ENCODE assay signal across 10 cellular contexts in genomic region chr19:676007-676342, GRCh38. TPM values are rescaled to one million over a fixed set of nuclear protein-coding genes. Genes with fewer than 3 reads are reported as not detected.
DNase-seq lines count a peak whose midpoint lies in the region; ATAC-seq and TF ChIP-seq lines count a peak whose summit lies in the region.
"Had no signal": no experiment of that assay in that cellular context is flagged by ENCODE, and none has a peak within 500 bp of the region (broad histone marks: within the 10 kb centered on the region; RNA-seq: fewer than 3 reads in every experiment).

No MANE protein-coding gene starts in this region.

- H3K9ac ChIP-seq in SK-N-SH: peak overlapping the region; percentile 92; the same call in 1 of the 2 replicates

- H4K20me1 ChIP-seq in SK-N-SH (ENCODE audit: insufficient read depth): no peaks in the 10 kb centered on the region

- H3K4me1 ChIP-seq in SK-N-SH (ENCODE audit: control insufficient read depth in 1 of 2, insufficient read depth in 2 of 2, low read depth in 1 of 2, low read length in 1 of 2) (peaks cover 8 to 29% of the 10 kb centered on the region in 2 experiments; a peak in 3 of 4 replicates), uterus (peaks cover 0 to 14% of the 10 kb centered on the region in 2 donors)

- CTCF ChIA-PET in SK-N-SH (lab: Yijun Ruan, JAX): interaction anchor here (1.0 to 6.0 kb wide), 13 partner anchors 9 to 182 kb away, joined by 3 to 33 read pairs (median 4); partner anchors contain the start of gene RNF126
- CTCF ChIA-PET in activated CD8-positive, alpha-beta T cell treated with anti-CD3 and anti-CD28 coated beads, Interleukin-2, amount 10 ng/mL, durations not matched to agents 7 days and 5 days (lab: Charles Lee): no interaction called here

- H2AFZ ChIP-seq in SK-N-SH (ENCODE audit: low read depth): no peak overlapping the region

- TF ChIP-seq EP300 in SK-N-SH (IDR thresholded peaks at IDR 0.05; ENCODE audit: borderline replicate concordance in 1 of 2, low read depth in 1 of 2, low read length in 1 of 2): no peak

- H3K79me2 ChIP-seq in SK-N-SH (ENCODE audit: insufficient read depth): peaks cover 26% of the 10 kb centered on the region

- H3K27me3 ChIP-seq in SK-N-SH (ENCODE audit: insufficient read depth) (no peaks in the 10 kb centered on the region), uterus (no peaks in the 10 kb centered on the region)

- DNase-seq in SK-N-SH: no peak
- DNase-seq in coronary artery (ENCODE audit: low spot score): no peak
- DNase-seq in uterus: no peak
- no peak for DNase-seq in A172 (ENCODE audit: low spot score)
- no peak for DNase-seq in activated CD8-positive, alpha-beta T cell treated with anti-CD3 and anti-CD28 coated beads, Interleukin-2, amount 10 ng/mL, durations not matched to agents 7 days and 5 days
- no peak for DNase-seq in NCI-H524 treated with DMSO at 0.1 percent for 48 hours (lab: John Stamatoyannopoulos, UW)
- DNase-seq: KBM-7, T-cell had no signal

- peak overlapping the region in 1 of 3 experiments; percentile 91 for H3K27ac Mint-ChIP-seq in nephron
- H3K27ac Mint-ChIP-seq in activated CD8-positive, alpha-beta T cell treated with anti-CD3 and anti-CD28 coated beads, Interleukin-2, amount 10 ng/mL, durations not matched to agents 7 days and 5 days: no peak overlapping the region

- H3K4me1 Mint-ChIP-seq in nephron: peaks cover 8% of the 10 kb centered on the region
- H3K4me1 Mint-ChIP-seq in activated CD8-positive, alpha-beta T cell treated with anti-CD3 and anti-CD28 coated beads, Interleukin-2, amount 10 ng/mL, durations not matched to agents 7 days and 5 days (ENCODE audit: low read depth): peaks cover 6% of the 10 kb centered on the region

- H3K4me3 ChIP-seq in SK-N-SH (ENCODE audit: low read depth in 2 of 2, low read length in 1 of 2): peak overlapping the region; percentile 9 to 54; a peak in 3 of 4 replicates
- peak overlapping the region; percentile 86 for H3K4me3 ChIP-seq in coronary artery
- peak overlapping the region; percentile 42 to 63 for H3K4me3 ChIP-seq in uterus

- no peaks in the 10 kb centered on the region for H3K9me2 ChIP-seq in SK-N-SH

- WGBS in SK-N-SH (ENCODE audit: low lambda C conversion rate): 13% methylated on average over 18 of the region's 32 CpGs

- H3K36me3 ChIP-seq in SK-N-SH (replicated peaks in 1 of 2; ENCODE audit: control insufficient read depth in 1 of 2, insufficient read depth in 2 of 2, low read length in 1 of 2): peaks cover 0 to 3% of the 10 kb centered on the region in 2 experiments
- H3K36me3 ChIP-seq in uterus: no peaks in the 10 kb centered on the region

- H3K9me3 ChIP-seq in SK-N-SH: no peaks in the 10 kb centered on the region
- H3K9me3 ChIP-seq in uterus: no peaks in the 10 kb centered on the region

- H3K4me3 Mint-ChIP-seq in nephron: peak overlapping the region; percentile 53 to 75 (median 65)
- no peak overlapping the region for H3K4me3 Mint-ChIP-seq in activated CD8-positive, alpha-beta T cell treated with anti-CD3 and anti-CD28 coated beads, Interleukin-2, amount 10 ng/mL, durations not matched to agents 7 days and 5 days

- POLR2A ChIA-PET in SK-N-SH (lab: Yijun Ruan, JAX): interaction anchor here (0.6 to 1.3 kb wide), 2 partner anchors 32 to 990 kb away, joined by 3 read pairs; no protein-coding TSS in a partner anchor
- POLR2A ChIA-PET in activated CD8-positive, alpha-beta T cell treated with anti-CD3 and anti-CD28 coated beads, Interleukin-2, amount 10 ng/mL, durations not matched to agents 7 days and 5 days (lab: Charles Lee): no interaction called here

- H3K36me3 Mint-ChIP-seq in nephron (ENCODE audit: low read depth): no peaks in the 10 kb centered on the region
- no peaks in the 10 kb centered on the region for H3K36me3 Mint-ChIP-seq in activated CD8-positive, alpha-beta T cell treated with anti-CD3 and anti-CD28 coated beads, Interleukin-2, amount 10 ng/mL, durations not matched to agents 7 days and 5 days (ENCODE audit: low read depth)
- H3K36me3 Mint-ChIP-seq: T-cell had no signal

- no peak for ATAC-seq in SK-N-SH treated with all-trans-retinoic acid at 6 μM for 48 hours
- no peak for ATAC-seq in activated CD8-positive, alpha-beta T cell treated with anti-CD3 and anti-CD28 coated beads, Interleukin-2, amount 10 ng/mL, durations not matched to agents 7 days and 5 days
- ATAC-seq: T-cell had no signal

- no peaks in the 10 kb centered on the region for H3K9me3 Mint-ChIP-seq in nephron
- H3K9me3 Mint-ChIP-seq in activated CD8-positive, alpha-beta T cell treated with anti-CD3 and anti-CD28 coated beads, Interleukin-2, amount 10 ng/mL, durations not matched to agents 7 days and 5 days (ENCODE audit: insufficient read depth): no peaks in the 10 kb centered on the region
- H3K9me3 Mint-ChIP-seq: T-cell had no signal

- H3K4me2 ChIP-seq in SK-N-SH: peak overlapping the region; percentile 89; the same call in 1 of the 2 replicates

- TF ChIP-seq RAD21 in SK-N-SH (IDR thresholded peaks at IDR 0.05; ENCODE audit: low read length): no peak

- intact Hi-C loops in uterus (cut with DNase I; ENCODE audit: low total_unique reads): no loop called here

- H3K27me3 Mint-ChIP-seq in nephron (ENCODE audit: low read depth): no peaks in the 10 kb centered on the region
- peaks cover 17% of the 10 kb centered on the region for H3K27me3 Mint-ChIP-seq in activated CD8-positive, alpha-beta T cell treated with anti-CD3 and anti-CD28 coated beads, Interleukin-2, amount 10 ng/mL, durations not matched to agents 7 days and 5 days (ENCODE audit: low read depth)

- TF ChIP-seq CTCF in SK-N-SH (IDR thresholded peaks at IDR 0.05): no peak
- no peak for TF ChIP-seq CTCF in coronary artery (IDR thresholded peaks at IDR 0.05)
- TF ChIP-seq CTCF in nephron (IDR thresholded peaks at IDR 0.05; ENCODE audit: unreplicated experiment in 3 of 3): no peak
- TF ChIP-seq CTCF in uterus (IDR thresholded peaks at IDR 0.05): no peak

- H3K27ac ChIP-seq in SK-N-SH (ENCODE audit: low read depth in 2 of 2, low read length in 1 of 2): no peak overlapping the region
- peak overlapping the region; percentile 93 to 94 for H3K27ac ChIP-seq in coronary artery
- peak overlapping the region; percentile 77 to 90 for H3K27ac ChIP-seq in uterus

- TF ChIP-seq POLR2A in uterus (IDR thresholded peaks at IDR 0.05): no peak

- peaks cover 10% of the 10 kb centered on the region for H3F3A ChIP-seq in SK-N-SH (replicated peaks; ENCODE audit: insufficient read depth)

TF ChIP-seq in SK-N-SH treated with all-trans-retinoic acid at 6 μM for 48 hours, 23 proteins besides CTCF, POLR2A, EP300 and RAD21 (continues in another document):
- TF ChIP-seq ESRRG (CRISPR knock-in tag; IDR thresholded peaks at IDR 0.05) (no peak), ZFP3 (CRISPR knock-in tag; IDR thresholded peaks at IDR 0.05) (no peak), ARNTL (CRISPR knock-in tag; IDR thresholded peaks at IDR 0.05; ENCODE audit: borderline replicate concordance, low read depth) (no peak), BACH2 (CRISPR knock-in tag; IDR thresholded peaks at IDR 0.05; ENCODE audit: borderline replicate concordance) (no peak), ZNF70 (CRISPR knock-in tag; IDR thresholded peaks at IDR 0.05) (no peak), ZNF8 (CRISPR knock-in tag; IDR thresholded peaks at IDR 0.05) (no peak), ZC3H10 (CRISPR knock-in tag; IDR thresholded peaks at IDR 0.05) (no peak), CSDC2 (CRISPR knock-in tag; IDR thresholded peaks at IDR 0.05) (no peak)

RNA-seq across cellular contexts. Expression of gene FSTL3, which starts 0.2 kb away (rescaled TPM):
- polyA plus RNA-seq in SK-N-SH (2012; rRNA removed): 64.4 and 73.0 TPM in 2 replicates
- 33.6 and 47.9 TPM in 2 replicates for polyA plus RNA-seq in SK-N-SH (2012; cell fraction: cytosol; rRNA removed)
- polyA plus RNA-seq in SK-N-SH (2012; cell fraction: nucleus; rRNA removed): 259 and 359 TPM in 2 replicates
- total RNA-seq in uterus: 10 to 100 TPM; 25.3 to 71.7 (median 37.3) TPM
- 267 and 269 TPM in 2 replicates for total RNA-seq in A172 (2014; rRNA removed; shearing (Covaris generic))
- 1 to 10 TPM; 2.2 to 3.0 TPM for total RNA-seq in activated CD8-positive, alpha-beta T cell treated with anti-CD3 and anti-CD28 coated beads, Interleukin-2, amount 10 ng/mL, durations not matched to agents 7 days and 5 days

RNA-seq across cellular contexts. Expression of gene RNF126, which starts 13.0 kb away (rescaled TPM):
- polyA plus RNA-seq in SK-N-SH (2012; rRNA removed): 9.0 and 12.9 TPM in 2 replicates
- polyA plus RNA-seq in SK-N-SH (2012; cell fraction: cytosol; rRNA removed): 11.9 and 17.2 TPM in 2 replicates
- polyA plus RNA-seq in SK-N-SH (2012; cell fraction: nucleus; rRNA removed): 43.5 and 64.4 TPM in 2 replicates
- total RNA-seq in uterus: 10 to 100 TPM in 3 of 4 donors, 1 to 10 TPM in 1; 9.5 to 44.3 (median 18.2) TPM
- total RNA-seq in A172 (2014; rRNA removed; shearing (Covaris generic)): 40.9 and 62.4 TPM in 2 replicates
- total RNA-seq in activated CD8-positive, alpha-beta T cell treated with anti-CD3 and anti-CD28 coated beads, Interleukin-2, amount 10 ng/mL, durations not matched to agents 7 days and 5 days: 10 to 100 TPM; 71.3 to 78.4 TPM

RNA-seq across cellular contexts. Expression of gene PRSS57, which starts 19.3 kb away (rescaled TPM):
- polyA plus RNA-seq in SK-N-SH (2012; rRNA removed): not detected in 2 replicates
- not detected in 2 replicates for polyA plus RNA-seq in SK-N-SH (2012; cell fraction: cytosol; rRNA removed)
- polyA plus RNA-seq in SK-N-SH (2012; cell fraction: nucleus; rRNA removed): 0.05 and 0.14 TPM in 2 replicates
- total RNA-seq in uterus: not detected
- not detected in 2 replicates for total RNA-seq in A172 (2014; rRNA removed; shearing (Covaris generic))
- total RNA-seq in activated CD8-positive, alpha-beta T cell treated with anti-CD3 and anti-CD28 coated beads, Interleukin-2, amount 10 ng/mL, durations not matched to agents 7 days and 5 days: not detected

RNA-seq across cellular contexts. Expression of gene PALM, which starts 32.8 kb away (rescaled TPM):
- polyA plus RNA-seq in SK-N-SH (2012; rRNA removed): 6.2 and 15.6 TPM in 2 replicates
- 7.7 and 9.4 TPM in 2 replicates for polyA plus RNA-seq in SK-N-SH (2012; cell fraction: cytosol; rRNA removed)
- 14.9 and 18.0 TPM in 2 replicates for polyA plus RNA-seq in SK-N-SH (2012; cell fraction: nucleus; rRNA removed)
- 10 to 100 TPM; 12.6 to 91.0 (median 42.2) TPM for total RNA-seq in uterus
- total RNA-seq in A172 (2014; rRNA removed; shearing (Covaris generic)): 42.9 and 47.9 TPM in 2 replicates
- total RNA-seq in activated CD8-positive, alpha-beta T cell treated with anti-CD3 and anti-CD28 coated beads, Interleukin-2, amount 10 ng/mL, durations not matched to agents 7 days and 5 days: not detected

RNA-seq across cellular contexts. Expression of gene FGF22, which starts 36.3 kb away (rescaled TPM):
- polyA plus RNA-seq in SK-N-SH (2012; rRNA removed): 0.62 and 0.93 TPM in 2 replicates
- 0.16 and 0.27 TPM in 2 replicates for polyA plus RNA-seq in SK-N-SH (2012; cell fraction: cytosol; rRNA removed)
- polyA plus RNA-seq in SK-N-SH (2012; cell fraction: nucleus; rRNA removed): 3.5 and 4.7 TPM in 2 replicates
- 1 to 10 TPM in 1 of 4 donors, not detected in 3; 1.4 TPM for total RNA-seq in uterus
- total RNA-seq in A172 (2014; rRNA removed; shearing (Covaris generic)): 0.17 TPM in 1 of 2 replicates, not detected in the other
- total RNA-seq in activated CD8-positive, alpha-beta T cell treated with anti-CD3 and anti-CD28 coated beads, Interleukin-2, amount 10 ng/mL, durations not matched to agents 7 days and 5 days: not detected

Comparison
In these comparisons a context has a peak if more than half of its experiments do, and no peak if none do; other contexts are left out.
1. H3K27ac ChIP-seq: peak in coronary artery (2 of 2) and uterus (2 of 2); none in SK-N-SH (0 of 2).
2. H3K4me3 ChIP-seq: peak in every context shown above with its lines; median percentile 86 in coronary artery; 52 in uterus; 32 in SK-N-SH.
3. RNA of gene FSTL3, which starts 0.2 kb away (total RNA-seq): 267 to 269 TPM in A172 and 25.3 to 71.7 TPM in uterus; 2.2 to 3.0 TPM in activated CD8-positive, alpha-beta T cell treated with anti-CD3 and anti-CD28 coated beads, Interleukin-2, amount 10 ng/mL, durations not matched to agents 7 days and 5 days; every median in the first group is over 4 times any median in the second.